Comparison of ENCODE assay signal across 12 cellular contexts in genomic region chr21:15289896-15290841, GRCh38.
DNase-seq lines count a peak whose midpoint lies in the region; ATAC-seq, FAIRE-seq and TF ChIP-seq lines count a peak whose summit lies in the region.
"Had no signal": no experiment of that assay in that cellular context is flagged by ENCODE, and none has a peak within 500 bp of the region (broad histone marks: within the 10 kb centered on the region; RNA-seq: fewer than 3 reads in every experiment).

No MANE protein-coding gene starts in this region.

- peak; percentile 70 for DNase-seq in DMS153 (lab: John Stamatoyannopoulos, UW)
- peak; percentile 8 for DNase-seq in NCI-H1436 treated with DMSO at 0.1 percent for 48 hours (lab: John Stamatoyannopoulos, UW)
- peak; percentile 39 to 77 (median 52) for DNase-seq in K562 (ENCODE audit: extremely low read depth in 1 of 4, low spot score in 3 of 4)
- no peak for DNase-seq in natural killer cell treated with Interleukin-12 subunit alpha and Interleukin-12 subunit beta and Interleukin-15 and Interleukin-18, amount 100 ng/mL, for 72 hours (ENCODE audit: low spot score)
- DNase-seq in stimulated activated CD4-positive, alpha-beta T cell treated with anti-CD3 and anti-CD28 coated beads, Interleukin-2, amount 100 ng/mL, for 48 hours = no peak
- DNase-seq in stimulated activated CD8-positive, alpha-beta memory T cell treated with anti-CD3 and anti-CD28 coated beads, Interleukin-4, amount 100 ng/mL, for 48 hours = no peak
- DNase-seq in PC-9 = no peak
- DNase-seq in NCI-H2227 treated with DMSO at 0.1 percent for 48 hours (lab: John Stamatoyannopoulos, UW) = no peak
- DNase-seq: activated T-cell treated with anti-CD3 and anti-CD28 coated beads, Interleukin-2, amount 50 U/mL, for 1 hour had no signal

- H3K4me3 ChIP-seq in K562 = no peak overlapping the region
- no peak overlapping the region for H3K4me3 ChIP-seq in PC-9

- H3F3A ChIP-seq in PC-9 (ENCODE audit: insufficient read depth, low read depth) = peaks cover 16% of the 10 kb centered on the region

- H3K4me3 Mint-ChIP-seq in natural killer cell treated with Interleukin-12 subunit alpha and Interleukin-12 subunit beta and Interleukin-15 and Interleukin-18, amount 100 ng/mL, for 72 hours = no peak overlapping the region
- H3K4me3 Mint-ChIP-seq: CD8-positive, alpha-beta T cell; dendritic cell treated with granulocyte-macrophage colony-stimulating factor and Interleukin-4, amounts not matched to agents 40 ng/mL and 50 ng/mL, for 4 days had no signal

- H3K9me3 ChIP-seq in K562 (replicated peaks; ENCODE audit: control insufficient read depth, insufficient read depth, low read depth, low read length) (no peaks in the 10 kb centered on the region), PC-9 (ENCODE audit: insufficient read depth, low read depth) (no peaks in the 10 kb centered on the region)

- no peaks in the 10 kb centered on the region for H3K9me2 ChIP-seq in PC-9 (ENCODE audit: insufficient read depth)

- H3K27me3 ChIP-seq in K562 (ENCODE audit: control insufficient read depth in 2 of 2, insufficient read depth in 2 of 2, low read length in 2 of 2) = peaks cover 0 to 5% of the 10 kb centered on the region in 2 experiments; a peak in 1 of 5 replicates
- H3K27me3 ChIP-seq in PC-9 (ENCODE audit: insufficient read depth, low read depth) = no peaks in the 10 kb centered on the region

- no peak for TF ChIP-seq EP300 in K562 (IDR thresholded peaks at IDR 0.05; ENCODE audit: low read length)

- peak; percentile 99 for ATAC-seq in K562
- ATAC-seq in natural killer cell treated with Interleukin-12 subunit alpha and Interleukin-12 subunit beta and Interleukin-15 and Interleukin-18, amount 100 ng/mL, for 72 hours = peak; percentile 22 to 33
- ATAC-seq: CD8-positive, alpha-beta T cell had no signal

- H4K20me1 ChIP-seq in K562 (replicated peaks; ENCODE audit: control insufficient read depth, insufficient read depth, low read length) (no peaks in the 10 kb centered on the region), PC-9 (ENCODE audit: insufficient read depth) (no peaks in the 10 kb centered on the region)

- H3K79me2 ChIP-seq in K562 (ENCODE audit: control insufficient read depth, insufficient read depth, low read length) (no peaks in the 10 kb centered on the region), PC-9 (ENCODE audit: low read depth) (no peaks in the 10 kb centered on the region)

- intact Hi-C loops in K562 (cut with micrococcal nuclease) = loop anchor here (10.0 kb wide), 1 partner anchor 65 kb away; no protein-coding TSS in a partner anchor
- intact Hi-C loops in PC-9 (cut with micrococcal nuclease; ENCODE audit: unreplicated experiment) = loop anchor here (5.0 kb wide), 1 partner anchor 228 kb away; the partner anchor contains the start of gene NRIP1

- H2AFZ ChIP-seq in K562 (ENCODE audit: low read depth, low read length) (peak overlapping the region; percentile 75), PC-9 (no peak overlapping the region)

- POLR2A ChIA-PET in K562 (lab: Yijun Ruan, JAX) = interaction anchor here (0.7 kb wide), 1 partner anchor 1264 kb away, joined by 4 read pairs; no protein-coding TSS in a partner anchor
- POLR2A ChIA-PET in PC-9 (lab: Charles Lee; ENCODE audit: unreplicated experiment) = no interaction called here

- H3K27me3 Mint-ChIP-seq in natural killer cell treated with Interleukin-12 subunit alpha and Interleukin-12 subunit beta and Interleukin-15 and Interleukin-18, amount 100 ng/mL, for 72 hours = no peaks in the 10 kb centered on the region
- H3K27me3 Mint-ChIP-seq: dendritic cell treated with granulocyte-macrophage colony-stimulating factor and Interleukin-4, amounts not matched to agents 40 ng/mL and 50 ng/mL, for 4 days had no signal

- H3K36me3 Mint-ChIP-seq in natural killer cell treated with Interleukin-12 subunit alpha and Interleukin-12 subunit beta and Interleukin-15 and Interleukin-18, amount 100 ng/mL, for 72 hours = no peaks in the 10 kb centered on the region
- H3K36me3 Mint-ChIP-seq: CD8-positive, alpha-beta T cell had no signal

- no peaks in the 10 kb centered on the region for H3K9me1 ChIP-seq in K562 (ENCODE audit: control insufficient read depth, insufficient read depth, low read length)

- H3K4me2 ChIP-seq in K562 (ENCODE audit: insufficient read depth, low read length) = peak overlapping the region; percentile 63
- no peak overlapping the region for H3K4me2 ChIP-seq in PC-9

- WGBS in K562 (ENCODE audit: insufficient coverage, low coverage, missing lambda C conversion rate) = 26% methylated on average over 30 of the region's 31 CpGs

- no peak for FAIRE-seq in K562 (lab: Jason Lieb, UNC)

- H3K4me1 Mint-ChIP-seq in natural killer cell treated with Interleukin-12 subunit alpha and Interleukin-12 subunit beta and Interleukin-15 and Interleukin-18, amount 100 ng/mL, for 72 hours (ENCODE audit: low read depth in 2 of 2) = no peaks in the 10 kb centered on the region

- H3K9ac ChIP-seq in K562 (ENCODE audit: insufficient read depth in 1 of 2, low read depth in 2 of 2, low read length in 2 of 2) = peak overlapping the region in 1 of 2 experiments; percentile 10; a peak in 1 of 4 replicates

- CTCF ChIA-PET in K562 (lab: Yijun Ruan, JAX; ENCODE audit: low intra/inter-chr PET ratio) = interaction anchor here (0.7 kb wide), 1 partner anchor 92 kb away, joined by 3 read pairs; no protein-coding TSS in a partner anchor
- CTCF ChIA-PET in PC-9 (lab: Charles Lee) = no interaction called here

- H3K27ac Mint-ChIP-seq in natural killer cell treated with Interleukin-12 subunit alpha and Interleukin-12 subunit beta and Interleukin-15 and Interleukin-18, amount 100 ng/mL, for 72 hours = no peak overlapping the region
- H3K27ac Mint-ChIP-seq: CD8-positive, alpha-beta T cell; dendritic cell treated with granulocyte-macrophage colony-stimulating factor and Interleukin-4, amounts not matched to agents 40 ng/mL and 50 ng/mL, for 4 days had no signal

- TF ChIP-seq POLR2A in K562 (conservative IDR thresholded peaks at IDR 0.05) = no peak

- TF ChIP-seq CTCF in K562 (IDR thresholded peaks at IDR 0.05 in 2 of 3, conservative IDR thresholded peaks at IDR 0.05 in 1 of 3; ENCODE audit: insufficient read depth in 2 of 3, low read depth in 1 of 3, low read length in 3 of 3) (no peak), PC-9 (conservative IDR thresholded peaks at IDR 0.05) (no peak)

- peaks cover 0 to 11% of the 10 kb centered on the region in 2 experiments; a peak in 2 of 5 replicates for H3K4me1 ChIP-seq in K562 (replicated peaks in 1 of 2; ENCODE audit: control insufficient read depth in 2 of 2, insufficient read depth in 2 of 2, low read length in 2 of 2)
- H3K4me1 ChIP-seq in PC-9 (replicated peaks; ENCODE audit: insufficient read depth) = peaks cover 30% of the 10 kb centered on the region

- BruUV-seq in K562 (replicated peaks; lab: Mats Ljungman, UMichigan) (no TSS peak), PC-9 (replicated peaks; lab: Mats Ljungman, UMichigan) (no TSS peak)

- H3K36me3 ChIP-seq in K562 (ENCODE audit: control insufficient read depth, insufficient read depth, low read length) (no peaks in the 10 kb centered on the region), PC-9 (ENCODE audit: low read depth) (no peaks in the 10 kb centered on the region)

- peaks cover 3% of the 10 kb centered on the region for H3K9me3 Mint-ChIP-seq in natural killer cell treated with Interleukin-12 subunit alpha and Interleukin-12 subunit beta and Interleukin-15 and Interleukin-18, amount 100 ng/mL, for 72 hours
- H3K9me3 Mint-ChIP-seq: CD8-positive, alpha-beta T cell; dendritic cell treated with granulocyte-macrophage colony-stimulating factor and Interleukin-4, amounts not matched to agents 40 ng/mL and 50 ng/mL, for 4 days had no signal

- in situ Hi-C loops in K562 (cut with MboI) = loop anchor here (25.0 kb wide), 1 partner anchor 878 kb away; no protein-coding TSS in a partner anchor

- no peak overlapping the region for H3K27ac ChIP-seq in K562 (ENCODE audit: extremely low read depth, low read depth, low read length)
- H3K27ac ChIP-seq in PC-9 = no peak overlapping the region
- H3K27ac ChIP-seq: HL-60 had no signal

- TF ChIP-seq RAD21 in K562 (CRISPR knock-in tag; conservative IDR thresholded peaks at IDR 0.05 in 1 of 2, IDR thresholded peaks at IDR 0.05 in 1 of 2) = no peak

TF ChIP-seq in K562, 482 proteins besides CTCF, POLR2A, EP300 and RAD21 (continues in another document):
- TF ChIP-seq NRF1 (conservative IDR thresholded peaks at IDR 0.05 in 1 of 2, IDR thresholded peaks at IDR 0.05 in 1 of 2) (peak; percentile 12 to 24; a peak in 1 of 4 replicates), U2AF2 (optimal IDR thresholded peaks at IDR 0.05; ENCODE audit: low read depth, low read length) (no peak), POLR3A (IDR thresholded peaks at IDR 0.05; ENCODE audit: borderline replicate concordance, extremely low read depth, insufficient read depth, insufficient read length) (no peak), ZNF511 (CRISPR knock-in tag; IDR thresholded peaks at IDR 0.05) (no peak), GMEB1 (CRISPR knock-in tag; IDR thresholded peaks at IDR 0.05) (no peak), KDM2B (CRISPR knock-in tag; IDR thresholded peaks at IDR 0.05) (no peak), E2F6 (IDR thresholded peaks at IDR 0.05; ENCODE audit: borderline replicate concordance in 1 of 2, extremely low read depth in 1 of 2, insufficient read depth in 1 of 2, insufficient read length in 1 of 2, low read depth in 1 of 2, low read length in 1 of 2, poor library complexity in 1 of 2, severe bottlenecking in 1 of 2) (peak in 1 of 2 experiments; percentile 8)

Comparison
In these comparisons a context has a peak if more than half of its experiments do, and no peak if none do; other contexts are left out.
1. DNase-seq: peak in DMS153 (single experiment), NCI-H1436 treated with DMSO at 0.1 percent for 48 hours (single experiment) and K562 (4 of 4); none in natural killer cell treated with Interleukin-12 subunit alpha and Interleukin-12 subunit beta and Interleukin-15 and Interleukin-18, amount 100 ng/mL, for 72 hours (single experiment), stimulated activated CD4-positive, alpha-beta T cell treated with anti-CD3 and anti-CD28 coated beads, Interleukin-2, amount 100 ng/mL, for 48 hours (0 of 2), stimulated activated CD8-positive, alpha-beta memory T cell treated with anti-CD3 and anti-CD28 coated beads, Interleukin-4, amount 100 ng/mL, for 48 hours (single experiment), PC-9 (0 of 2) and NCI-H2227 treated with DMSO at 0.1 percent for 48 hours (single experiment).